24 cellular contexts compared by ENCODE assay signal in genomic region chr7:159122276-159122675, GRCh38. TPM values are rescaled to one million over a fixed set of nuclear protein-coding genes. Genes with fewer than 3 reads are reported as not detected.
DNase-seq lines count a peak whose midpoint lies in the region; ATAC-seq and TF ChIP-seq lines count a peak whose summit lies in the region.
"Had no signal": no experiment of that assay in that cellular context is flagged by ENCODE, and none has a peak within 500 bp of the region (broad histone marks: within the 10 kb centered on the region; RNA-seq: fewer than 3 reads in every experiment).

No MANE protein-coding gene starts in this region.

- H4K20me1 ChIP-seq in MM.1S (ENCODE audit: insufficient read depth, low read length) = no peaks in the 10 kb centered on the region
- H4K20me1 ChIP-seq in neural progenitor cell (ENCODE audit: low read depth) = no peaks in the 10 kb centered on the region

- H3K4me1 ChIP-seq in MM.1S (ENCODE audit: low read length) (no peaks in the 10 kb centered on the region), neural progenitor cell (peaks cover 5% of the 10 kb centered on the region)
- H3K4me1 ChIP-seq: Caco-2, HAP-1 had no signal

- DNase-seq in Right ventricle myocardium inferior (ENCODE audit: missing footprints) (peak; percentile 16), left cardiac atrium (no peak), MM.1S (peak; percentile 28), RPMI8226 (peak; percentile 81), neural progenitor cell (ENCODE audit: low spot score) (no peak)
- DNase-seq: C1 segment of cervical spinal cord; CD8-positive, alpha-beta T cell; HFFc6; KBM-7; NCI-H1105 treated with DMSO at 0.1 percent for 48 hours; NCI-H146; NCI-H1930; NCI-H446; NCI-H524 treated with DMSO at 0.1 percent for 48 hours; NCI-H774; SHP77 had no signal

- H3K27ac ChIP-seq in MM.1S (ENCODE audit: low read length) (no peak overlapping the region), neural progenitor cell (no peak overlapping the region)

- H3K4me1 Mint-ChIP-seq in neural progenitor cell = peaks cover 15% of the 10 kb centered on the region
- H3K4me1 Mint-ChIP-seq: GM23338 had no signal

- H3K9me3 Mint-ChIP-seq in neural progenitor cell = peaks cover 2% of the 10 kb centered on the region

- H3K9me3 ChIP-seq in MM.1S (replicated peaks; ENCODE audit: insufficient read depth, low read length) (no peaks in the 10 kb centered on the region), neural progenitor cell (ENCODE audit: low read depth) (no peaks in the 10 kb centered on the region)
- H3K9me3 ChIP-seq: HAP-1 had no signal

- no peak overlapping the region for H3K4me2 ChIP-seq in MM.1S (ENCODE audit: low read depth, low read length)
- no peak overlapping the region for H3K4me2 ChIP-seq in neural progenitor cell
- H3K4me2 ChIP-seq: GM23338 had no signal

- H3K9ac ChIP-seq in MM.1S (ENCODE audit: low read length) (no peak overlapping the region), neural progenitor cell (no peak overlapping the region)

- peak overlapping the region; percentile 37 for H3K27ac Mint-ChIP-seq in neural progenitor cell
- H3K27ac Mint-ChIP-seq: CD8-positive, alpha-beta T cell; GM23338; HFFc6 had no signal

- ATAC-seq in Right ventricle myocardium inferior (no peak), left cardiac atrium (no peak), HG03108 (IDR thresholded peaks at IDR 0.05; ENCODE audit: unreplicated experiment) (no peak), GM21390 (IDR thresholded peaks at IDR 0.05; ENCODE audit: unreplicated experiment) (no peak)
- ATAC-seq: CD8-positive, alpha-beta T cell; GM23338 had no signal

- H3K79me2 ChIP-seq in MM.1S (ENCODE audit: low read length) (no peaks in the 10 kb centered on the region), neural progenitor cell (ENCODE audit: low read depth) (no peaks in the 10 kb centered on the region)

- TF ChIP-seq CTCF in MM.1S (IDR thresholded peaks at IDR 0.05; ENCODE audit: low read length) (no peak), neural progenitor cell (IDR thresholded peaks at IDR 0.05) (no peak)

- no peaks in the 10 kb centered on the region for H3K9me2 ChIP-seq in MM.1S (replicated peaks; ENCODE audit: insufficient read depth, low read length)

- H2AFZ ChIP-seq in MM.1S (ENCODE audit: low read length) (no peak overlapping the region), neural progenitor cell (replicated peaks) (no peak overlapping the region)
- H2AFZ ChIP-seq: GM23338 had no signal

- no peaks in the 10 kb centered on the region for H3K36me3 Mint-ChIP-seq in neural progenitor cell
- H3K36me3 Mint-ChIP-seq: CD8-positive, alpha-beta T cell had no signal

- H3K4me3 Mint-ChIP-seq in neural progenitor cell = no peak overlapping the region
- H3K4me3 Mint-ChIP-seq: CD8-positive, alpha-beta T cell; GM23338; HFFc6 had no signal

- H3K27me3 Mint-ChIP-seq in neural progenitor cell (ENCODE audit: insufficient read depth, low read depth) = peaks cover 10% of the 10 kb centered on the region

- H3K36me3 ChIP-seq in MM.1S (replicated peaks; ENCODE audit: insufficient read depth, low read length) (no peaks in the 10 kb centered on the region), neural progenitor cell (no peaks in the 10 kb centered on the region)
- H3K36me3 ChIP-seq: HAP-1 had no signal

- intact Hi-C loops in Right ventricle myocardium inferior (cut with DNase I) = no loop called here
- intact Hi-C loops in left cardiac atrium (cut with DNase I) = no loop called here

- no peak overlapping the region for H3K4me3 ChIP-seq in MM.1S (ENCODE audit: low read length)
- H3K4me3 ChIP-seq in neural progenitor cell = no peak overlapping the region
- H3K4me3 ChIP-seq: GM23338, HAP-1 had no signal

- no peaks in the 10 kb centered on the region for H3F3A ChIP-seq in MM.1S (ENCODE audit: insufficient read depth, low read length)
- no peaks in the 10 kb centered on the region for H3F3A ChIP-seq in neural progenitor cell (ENCODE audit: low read depth)

- H3K27me3 ChIP-seq in MM.1S (replicated peaks; ENCODE audit: insufficient read depth, low read length) (no peaks in the 10 kb centered on the region), neural progenitor cell (no peaks in the 10 kb centered on the region)

RNA-seq across cellular contexts. Expression of gene VIPR2, which starts 22.4 kb away (rescaled TPM):
- 17.0 TPM for total RNA-seq in Right ventricle myocardium inferior
- total RNA-seq in left cardiac atrium = 1 to 10 TPM; 6.3 to 8.5 TPM
- 0.92 and 3.1 TPM in 2 replicates for total RNA-seq in neural progenitor cell (ENCODE audit: low replicate concordance)
- total RNA-seq: A673, Caco-2, HFFc6, LHCN-M2, MCF 10A had no signal

Comparison
In these comparisons a context has a peak if more than half of its experiments do, and no peak if none do; other contexts are left out.
1. DNase-seq: peak in Right ventricle myocardium inferior (single experiment), MM.1S (single experiment) and RPMI8226 (single experiment); none in left cardiac atrium (single experiment) and neural progenitor cell (single experiment).